In the genomic region with DNA sequence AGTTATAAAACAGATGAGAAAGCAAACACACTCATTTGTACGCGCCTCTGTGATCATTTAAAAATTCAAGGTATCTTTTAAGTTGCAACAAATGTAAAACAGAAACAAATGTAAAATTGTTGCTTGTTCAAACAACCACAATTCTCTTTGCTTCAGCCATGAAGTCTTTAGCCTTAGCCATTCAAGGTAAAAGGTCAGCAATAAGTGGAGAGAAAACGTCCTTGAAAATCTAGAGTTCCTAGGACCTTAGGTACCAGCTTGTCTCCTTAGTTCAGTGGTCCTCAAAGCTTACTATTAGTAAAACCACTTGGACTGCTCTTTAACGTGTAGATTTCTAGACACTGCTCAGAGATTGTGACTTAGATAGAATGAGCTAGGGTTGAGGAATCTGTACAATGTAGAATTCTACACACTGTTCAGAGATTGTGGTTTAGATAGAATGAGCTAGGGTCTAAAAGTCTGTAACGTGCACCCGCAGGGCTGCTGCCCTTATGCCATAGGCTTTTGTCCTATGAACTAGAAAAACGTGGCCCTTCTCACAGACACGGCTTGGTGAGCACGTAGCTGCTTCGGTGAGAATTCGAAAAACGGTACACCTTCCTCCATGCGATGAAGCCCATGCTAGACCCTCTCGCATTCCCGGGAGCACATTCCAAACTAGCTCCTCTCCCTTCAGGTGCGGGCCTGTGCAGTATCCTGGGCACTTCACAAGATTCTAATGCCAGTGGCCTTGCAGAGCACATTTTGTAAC, we compare ENCODE assay signal across 9 cellular contexts. TPM values are rescaled to one million over a fixed set of nuclear protein-coding genes. Genes with fewer than 3 reads are reported as not detected.
DNase-seq lines count a peak whose midpoint lies in the region; ATAC-seq, FAIRE-seq and TF ChIP-seq lines count a peak whose summit lies in the region.
"Had no signal": no experiment of that assay in that cellular context is flagged by ENCODE, and none has a peak within 500 bp of the region (broad histone marks: within the 10 kb centered on the region; RNA-seq: fewer than 3 reads in every experiment).

No MANE protein-coding gene starts in this region.

- no peak overlapping the region for H3K4me2 ChIP-seq in endothelial cell of umbilical vein (ENCODE audit: insufficient read depth, low read length)

- H3K4me1 Mint-ChIP-seq in stimulated activated naive CD8-positive, alpha-beta T cell treated with anti-CD3 and anti-CD28 coated beads, Interleukin-15, Interleukin-2, amounts not matched to agents 100 ng/mL and 50 ng/mL, for 24 hours (ENCODE audit: low read depth): peaks cover 52% of the 10 kb centered on the region

- H3K27ac ChIP-seq in endothelial cell of umbilical vein (ENCODE audit: insufficient read depth, low read depth, low read length): no peak overlapping the region
- H3K27ac ChIP-seq: 22Rv1 had no signal

- ATAC-seq in SK-N-SH treated with all-trans-retinoic acid at 6 μM for 48 hours: peak; percentile 72
- ATAC-seq in HG03439 (IDR thresholded peaks at IDR 0.05; ENCODE audit: unreplicated experiment): no peak

- TF ChIP-seq POLR2A in endothelial cell of umbilical vein (IDR thresholded peaks at IDR 0.05; ENCODE audit: low read depth, low read length): no peak

- CTCF ChIA-PET in endothelial cell of umbilical vein (lab: Charles Lee): interaction anchor here (1.2 to 2.2 kb wide), 4 partner anchors 9 to 148 kb away, joined by 3 to 10 read pairs (median 5); partner anchors contain the start of gene COPS4

- no peaks in the 10 kb centered on the region for H3K27me3 Mint-ChIP-seq in stimulated activated naive CD8-positive, alpha-beta T cell treated with anti-CD3 and anti-CD28 coated beads, Interleukin-15, Interleukin-2, amounts not matched to agents 100 ng/mL and 50 ng/mL, for 24 hours

- no peak overlapping the region for H3K9ac ChIP-seq in endothelial cell of umbilical vein (replicated peaks; ENCODE audit: extremely low read depth, insufficient read depth, low read length)

- H3K4me3 ChIP-seq in endothelial cell of umbilical vein (replicated peaks in 1 of 3; ENCODE audit: insufficient read depth in 1 of 3, low read depth in 1 of 3, low read length in 3 of 3): no peak overlapping the region

- H3K9me3 Mint-ChIP-seq in stimulated activated naive CD8-positive, alpha-beta T cell treated with anti-CD3 and anti-CD28 coated beads, Interleukin-15, Interleukin-2, amounts not matched to agents 100 ng/mL and 50 ng/mL, for 24 hours: no peaks in the 10 kb centered on the region

- no peaks in the 10 kb centered on the region for H3K9me3 ChIP-seq in endothelial cell of umbilical vein (replicated peaks; ENCODE audit: control insufficient read depth, insufficient read depth, low read length)

- H3K79me2 ChIP-seq in endothelial cell of umbilical vein (ENCODE audit: control insufficient read depth, insufficient read depth, low read length): no peaks in the 10 kb centered on the region

- no peaks in the 10 kb centered on the region for H3K27me3 ChIP-seq in endothelial cell of umbilical vein (ENCODE audit: control insufficient read depth in 2 of 2, insufficient read depth in 2 of 2, low read length in 2 of 2)

- H4K20me1 ChIP-seq in endothelial cell of umbilical vein (replicated peaks; ENCODE audit: control insufficient read depth, extremely low read depth, insufficient read depth, low read length): no peaks in the 10 kb centered on the region

- intact Hi-C loops in endothelial cell of umbilical vein (cut with micrococcal nuclease): no loop called here

- dilution Hi-C loops in endothelial cell of umbilical vein (cut with MboI; ENCODE audit: extremely low pct_ligation_motif_present, low sequenced_read_pairs): no loop called here

- no peaks in the 10 kb centered on the region for H3K9me1 ChIP-seq in endothelial cell of umbilical vein (replicated peaks; ENCODE audit: control insufficient read depth, extremely low read depth, insufficient read depth, low read length)

- FAIRE-seq in endothelial cell of umbilical vein (lab: Jason Lieb, UNC): no peak

- peaks cover 13% of the 10 kb centered on the region for H3K4me1 ChIP-seq in endothelial cell of umbilical vein (ENCODE audit: control insufficient read depth, extremely low read depth, insufficient read depth, low read length)

- BruUV-seq in endothelial cell of umbilical vein (replicated peaks; lab: Mats Ljungman, UMichigan): no TSS peak

- H3K36me3 Mint-ChIP-seq in stimulated activated naive CD8-positive, alpha-beta T cell treated with anti-CD3 and anti-CD28 coated beads, Interleukin-15, Interleukin-2, amounts not matched to agents 100 ng/mL and 50 ng/mL, for 24 hours (ENCODE audit: low read depth): peaks cover 7% of the 10 kb centered on the region

- no peaks in the 10 kb centered on the region for H3K36me3 ChIP-seq in endothelial cell of umbilical vein (ENCODE audit: control insufficient read depth in 2 of 2, extremely low read depth in 1 of 2, insufficient read depth in 2 of 2, low read length in 2 of 2)

- POLR2A ChIA-PET in endothelial cell of umbilical vein (lab: Charles Lee): no interaction called here

- H2AFZ ChIP-seq in endothelial cell of umbilical vein (ENCODE audit: low read depth, low read length): peak overlapping the region; percentile 52

- no peak for TF ChIP-seq CTCF in endothelial cell of umbilical vein (IDR thresholded peaks at IDR 0.05; ENCODE audit: extremely low read depth in 1 of 2, insufficient read depth in 1 of 2, low read depth in 1 of 2, low read length in 2 of 2)

- DNase-seq in NCI-H2196 (lab: John Stamatoyannopoulos, UW; ENCODE audit: unreplicated experiment): peak; percentile 10
- DNase-seq in NCI-H2196 treated with DMSO at 0.1 percent for 48 hours (lab: John Stamatoyannopoulos, UW; ENCODE audit: unreplicated experiment): no peak
- no peak for DNase-seq in endothelial cell of umbilical vein (ENCODE audit: low read depth, low spot score)
- no peak for DNase-seq in AG20443 (ENCODE audit: low spot score)
- no peak for DNase-seq in superior temporal gyrus (ENCODE audit: extremely low spot score)

- peak overlapping the region; percentile 87 for H3K4me3 Mint-ChIP-seq in stimulated activated naive CD8-positive, alpha-beta T cell treated with anti-CD3 and anti-CD28 coated beads, Interleukin-15, Interleukin-2, amounts not matched to agents 100 ng/mL and 50 ng/mL, for 24 hours

- peak overlapping the region; percentile 92 for H3K27ac Mint-ChIP-seq in stimulated activated naive CD8-positive, alpha-beta T cell treated with anti-CD3 and anti-CD28 coated beads, Interleukin-15, Interleukin-2, amounts not matched to agents 100 ng/mL and 50 ng/mL, for 24 hours

TF ChIP-seq in SK-N-SH treated with all-trans-retinoic acid at 6 μM for 48 hours, 23 proteins besides CTCF, POLR2A, EP300 and RAD21 (continues in another document):
- TF ChIP-seq CSDC2 (CRISPR knock-in tag; IDR thresholded peaks at IDR 0.05) (no peak), ZFP3 (CRISPR knock-in tag; IDR thresholded peaks at IDR 0.05) (no peak), OSR1 (CRISPR knock-in tag; IDR thresholded peaks at IDR 0.05) (no peak), TCF4 (CRISPR knock-in tag; IDR thresholded peaks at IDR 0.05; ENCODE audit: borderline replicate concordance) (no peak), PPARA (CRISPR knock-in tag; IDR thresholded peaks at IDR 0.05; ENCODE audit: borderline replicate concordance) (no peak)

TF ChIP-seq in endothelial cell of umbilical vein, 7 proteins besides CTCF, POLR2A, EP300 and RAD21:
- TF ChIP-seq POLR2AphosphoS5 (IDR thresholded peaks at IDR 0.05; ENCODE audit: insufficient read depth, low read depth, low read length) (no peak), JUN (IDR thresholded peaks at IDR 0.05; ENCODE audit: borderline replicate concordance, insufficient read depth, insufficient read length, low read depth) (no peak), MAX (IDR thresholded peaks at IDR 0.05; ENCODE audit: insufficient read depth, insufficient read length) (no peak), EZH2 (IDR thresholded peaks at IDR 0.05; ENCODE audit: borderline replicate concordance, low read depth, low read length, severe bottlenecking) (no peak), FOS (IDR thresholded peaks at IDR 0.05; ENCODE audit: borderline replicate concordance, insufficient read depth, low read length) (no peak), GATA2 (IDR thresholded peaks at IDR 0.05; ENCODE audit: insufficient read depth, insufficient read length, low read depth, low read length) (no peak), MYC (IDR thresholded peaks at IDR 0.05; ENCODE audit: low read depth, low read length) (no peak)

RNA-seq across cellular contexts. Expression of gene PLAC8, which starts 1.7 kb away (rescaled TPM):
- total RNA-seq in endothelial cell of umbilical vein: 5.7 and 12.1 TPM in 2 replicates
- polyA plus RNA-seq in endothelial cell of umbilical vein: 4.1 and 4.9 TPM in 2 replicates
- 3.9 and 4.1 TPM in 2 replicates for polyA plus RNA-seq in endothelial cell of umbilical vein (2011; cell fraction: cytosol; rRNA removed)
- 1.9 and 2.1 TPM in 2 replicates for polyA plus RNA-seq in endothelial cell of umbilical vein (2011; cell fraction: nucleus; rRNA removed)
- 8.0 and 14.5 TPM in 2 replicates for polyA plus RNA-seq in endothelial cell of umbilical vein (2012)
- polyA minus RNA-seq in endothelial cell of umbilical vein: 3.0 and 5.9 TPM in 2 replicates
- polyA minus RNA-seq in endothelial cell of umbilical vein (2011; cell fraction: cytosol; rRNA and poly(A)+ RNA removed): 8.1 TPM
- polyA minus RNA-seq in endothelial cell of umbilical vein (2011; cell fraction: nucleus; rRNA and poly(A)+ RNA removed): 1.2 and 1.3 TPM in 2 replicates
